8 cellular contexts compared by ENCODE assay signal in genomic region chr6:145963216-145964068, GRCh38.
DNase-seq lines count a peak whose midpoint lies in the region; ATAC-seq and TF ChIP-seq lines count a peak whose summit lies in the region.

No MANE protein-coding gene starts in this region.

- H3K9me3 ChIP-seq in HUES48 (ENCODE audit: control insufficient read depth, insufficient read depth, low read length) (no peaks in the 10 kb centered on the region), iPS-18a (ENCODE audit: control insufficient read depth, low read depth, low read length) (no peaks in the 10 kb centered on the region)

- DNase-seq in COLO829 (ENCODE audit: low spot score): peak; percentile 29
- DNase-seq in T follicular helper cell (ENCODE audit: low read depth): peak; percentile 22
- peak; percentile 45 for DNase-seq in astrocyte of the spinal cord (ENCODE audit: low read depth, low spot score)
- peak; percentile 14 for DNase-seq in skeletal muscle cell (ENCODE audit: low read depth)

- ATAC-seq in GM21390 (IDR thresholded peaks at IDR 0.05; ENCODE audit: unreplicated experiment) (peak; percentile 31), GM18520 (IDR thresholded peaks at IDR 0.05; ENCODE audit: unreplicated experiment) (no peak)

- peak overlapping the region; percentile 81 for H3K27ac ChIP-seq in HUES48 (ENCODE audit: low read depth, low read length)
- peak overlapping the region; percentile 41 for H3K27ac ChIP-seq in iPS-18a (ENCODE audit: low read length)

- H3K27me3 ChIP-seq in HUES48 (ENCODE audit: control insufficient read depth, insufficient read depth, low read length): no peaks in the 10 kb centered on the region
- no peaks in the 10 kb centered on the region for H3K27me3 ChIP-seq in iPS-18a (ENCODE audit: control insufficient read depth, insufficient read depth, low read length)

- TF ChIP-seq CTCF in astrocyte of the spinal cord (IDR thresholded peaks at IDR 0.05; ENCODE audit: low read depth, low read length): no peak

- in situ Hi-C loops in astrocyte of the spinal cord (cut with HindIII; ENCODE audit: low sequenced_read_pairs): no loop called here

- H3K9ac ChIP-seq in HUES48 (ENCODE audit: low read depth, low read length) (peak overlapping the region; percentile 92), iPS-18a (ENCODE audit: low read length) (peak overlapping the region; percentile 81)

- peaks cover 14% of the 10 kb centered on the region for H3K36me3 ChIP-seq in HUES48 (ENCODE audit: control insufficient read depth, insufficient read depth, low read length)
- peaks cover 11% of the 10 kb centered on the region for H3K36me3 ChIP-seq in iPS-18a (ENCODE audit: control insufficient read depth, low read depth, low read length)

- H3K4me3 ChIP-seq in HUES48 (ENCODE audit: low read depth, low read length) (peak overlapping the region; percentile 100), astrocyte of the spinal cord (ENCODE audit: low read depth, low read length) (peak overlapping the region; percentile 95), iPS-18a (ENCODE audit: low read length) (peak overlapping the region; percentile 97), skeletal muscle cell (ENCODE audit: low read depth, low read length) (peak overlapping the region; percentile 91)

- H3K4me1 ChIP-seq in HUES48 (ENCODE audit: control insufficient read depth, insufficient read depth, low read length) (peaks cover 14% of the 10 kb centered on the region), iPS-18a (ENCODE audit: control insufficient read depth, low read depth, low read length) (peaks cover 16% of the 10 kb centered on the region)
